ENCODE assay signal across 10 cellular contexts in the genomic region with DNA sequence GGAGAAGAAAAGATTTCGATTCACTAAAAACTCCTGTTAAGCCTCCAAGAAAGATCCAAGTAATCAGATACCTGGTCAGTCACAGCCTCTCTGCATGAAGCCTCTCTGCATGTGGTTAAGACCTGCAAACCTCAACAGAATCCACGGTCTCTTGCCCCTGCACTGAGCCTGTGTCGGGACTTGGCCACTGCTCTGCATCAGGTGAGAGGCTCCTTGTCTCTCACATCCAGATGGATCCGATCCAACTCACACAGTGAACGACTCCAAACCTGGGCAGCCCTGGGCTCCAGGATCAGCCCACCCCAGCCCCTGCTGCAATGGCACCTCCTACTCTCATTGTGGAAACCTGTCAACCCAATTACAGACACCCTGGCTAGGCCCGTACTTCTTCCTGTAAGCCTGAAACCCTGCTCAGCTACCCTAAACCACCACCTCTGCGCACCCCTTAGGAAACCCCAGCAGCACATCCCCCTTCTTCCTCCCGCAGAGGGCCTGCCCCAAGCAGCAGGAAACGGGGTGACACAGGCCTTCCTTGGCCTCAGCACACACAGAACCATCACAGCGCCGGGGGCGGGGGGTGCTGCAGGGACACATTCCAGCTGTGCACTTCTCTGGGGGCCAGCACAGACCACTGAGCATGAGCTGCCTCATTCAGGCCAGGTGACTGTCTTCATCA.
DNase-seq lines count a peak whose midpoint lies in the region; ATAC-seq and TF ChIP-seq lines count a peak whose summit lies in the region.
"Had no signal": no experiment of that assay in that cellular context is flagged by ENCODE, and none has a peak within 500 bp of the region (broad histone marks: within the 10 kb centered on the region; RNA-seq: fewer than 3 reads in every experiment).

No MANE protein-coding gene starts in this region.

- peaks cover 89% of the 10 kb centered on the region for H3K4me1 Mint-ChIP-seq in activated T-cell treated with anti-CD3 and anti-CD28 coated beads, Interleukin-2, amount 50 U/mL, for 4 hours (ENCODE audit: low read depth)

- DNase-seq in KBM-7 (peak; percentile 67), mesendoderm (peak; percentile 70), stomach (peak; percentile 40), NCI-H2081 treated with DMSO at 0.1 percent for 48 hours (lab: John Stamatoyannopoulos, UW) (no peak), cerebellar nuclear complex (lab: John Stamatoyannopoulos, UW) (no peak)
- peak; percentile 60 for DNase-seq in activated T-cell treated with anti-CD3 and anti-CD28 coated beads, Interleukin-2, amount 50 U/mL, for 4 hours

- H3K9me3 Mint-ChIP-seq in activated T-cell treated with anti-CD3 and anti-CD28 coated beads, Interleukin-2, amount 50 U/mL, for 4 hours: no peaks in the 10 kb centered on the region
- H3K9me3 Mint-ChIP-seq: neural crest cell had no signal

- TF ChIP-seq CTCF in stomach (IDR thresholded peaks at IDR 0.05): no peak

- H3K4ac ChIP-seq in mesendoderm (ENCODE audit: low read depth, low read length): no peak overlapping the region

- no peaks in the 10 kb centered on the region for H3K9me3 ChIP-seq in stomach

- no peaks in the 10 kb centered on the region for H3K27me3 Mint-ChIP-seq in activated T-cell treated with anti-CD3 and anti-CD28 coated beads, Interleukin-2, amount 50 U/mL, for 4 hours (ENCODE audit: low read depth)

- no peak for TF ChIP-seq EP300 in stomach (IDR thresholded peaks at IDR 0.05)

- no peak overlapping the region for H2BK15ac ChIP-seq in mesendoderm (replicated peaks; ENCODE audit: low read depth)

- peaks cover 24% of the 10 kb centered on the region for H3K79me1 ChIP-seq in mesendoderm (ENCODE audit: low read length)

- WGBS in mesendoderm (ENCODE audit: extremely low coverage, insufficient coverage, low lambda C conversion rate): no CpG with 5 or more reads among the region's 12 CpGs
- 44 to 58% (median 53%) methylated on average over 11 to 12 of the region's 12 CpGs for whole genome bisulfite sequencing in stomach, 5 donors

- H3K36me3 Mint-ChIP-seq in activated T-cell treated with anti-CD3 and anti-CD28 coated beads, Interleukin-2, amount 50 U/mL, for 4 hours (ENCODE audit: insufficient read depth): peaks cover 3% of the 10 kb centered on the region

- H3K27me3 ChIP-seq in mesendoderm (ENCODE audit: insufficient read depth, low read length, poor library complexity) (no peaks in the 10 kb centered on the region), stomach (no peaks in the 10 kb centered on the region)

- no peak overlapping the region for H3K23ac ChIP-seq in mesendoderm (ENCODE audit: low read length)

- H2BK120ac ChIP-seq in mesendoderm (ENCODE audit: low read depth, low read length): no peak overlapping the region

- H3K4me3 ChIP-seq in mesendoderm (ENCODE audit: low read length): no peak overlapping the region
- peak overlapping the region in 1 of 4 donors; percentile 13 for H3K4me3 ChIP-seq in stomach
- H3K4me3 ChIP-seq: SK-N-MC had no signal

- H3K27ac ChIP-seq in mesendoderm (ENCODE audit: low read depth, low read length) (peak overlapping the region; percentile 65), stomach (peak overlapping the region in 4 of 5 donors; percentile 1 to 71 (median 54))
- H3K27ac ChIP-seq: SK-N-MC had no signal

- no peak overlapping the region for H3K18ac ChIP-seq in mesendoderm (ENCODE audit: low read length)

- H3K36me3 ChIP-seq in mesendoderm (ENCODE audit: control insufficient read depth, insufficient read depth, low read length): no peaks in the 10 kb centered on the region
- no peaks in the 10 kb centered on the region for H3K36me3 ChIP-seq in stomach

- ATAC-seq in GM19467 (IDR thresholded peaks at IDR 0.05; ENCODE audit: unreplicated experiment) (peak; percentile 38), HG03565 (IDR thresholded peaks at IDR 0.05; ENCODE audit: unreplicated experiment) (no peak)
- peak; percentile 88 to 92 for ATAC-seq in activated T-cell treated with anti-CD3 and anti-CD28 coated beads, Interleukin-2, amount 50 U/mL, for 4 hours

- in situ Hi-C loops in KBM-7 (cut with MboI; ENCODE audit: low pct_unique_long_range_greater_than_20kb, low sequenced_read_pairs): no loop called here

- TF ChIP-seq POLR2A in stomach (IDR thresholded peaks at IDR 0.05): no peak

- H3K4me1 ChIP-seq in mesendoderm (ENCODE audit: control insufficient read depth, low read depth, low read length) (peaks cover 10% of the 10 kb centered on the region), stomach (peaks cover 71 to 99% (median 90%) of the 10 kb centered on the region in 4 donors)

- intact Hi-C loops in stomach (cut with DNase I; ENCODE audit: low total_unique reads): no loop called here

- H2BK5ac ChIP-seq in mesendoderm (ENCODE audit: low read length): no peak overlapping the region

- no peak overlapping the region for H2AK5ac ChIP-seq in mesendoderm (ENCODE audit: low read length)

- peak overlapping the region; percentile 31 for H3K56ac ChIP-seq in mesendoderm (ENCODE audit: low read length)

- peaks cover 88% of the 10 kb centered on the region for H3K79me2 ChIP-seq in mesendoderm (ENCODE audit: control insufficient read depth, insufficient read depth, low read length)

- no peak overlapping the region for H3K4me2 ChIP-seq in mesendoderm (ENCODE audit: low read length)

- peak overlapping the region; percentile 66 for H3K4me3 Mint-ChIP-seq in activated T-cell treated with anti-CD3 and anti-CD28 coated beads, Interleukin-2, amount 50 U/mL, for 4 hours
- H3K4me3 Mint-ChIP-seq: neural crest cell had no signal

- no peak overlapping the region for H3K9ac ChIP-seq in mesendoderm (ENCODE audit: low read length)

- no peak overlapping the region for H4K8ac ChIP-seq in mesendoderm (ENCODE audit: low read depth, low read length)

- no peak overlapping the region for H4K5ac ChIP-seq in mesendoderm (ENCODE audit: low read length)

Comparison
In these comparisons a context has a peak if more than half of its experiments do, and no peak if none do; other contexts are left out.
1. DNase-seq: peak in KBM-7 (single experiment), activated T-cell treated with anti-CD3 and anti-CD28 coated beads, Interleukin-2, amount 50 U/mL, for 4 hours (single experiment), mesendoderm (single experiment) and stomach (single experiment); none in NCI-H2081 treated with DMSO at 0.1 percent for 48 hours (single experiment) and cerebellar nuclear complex (0 of 2).